ENCODE assay signal across 27 cellular contexts in genomic region chr5:5899716-5900115, GRCh38.
"Had no signal": no experiment of that assay in that cellular context is flagged by ENCODE, and none has a peak within 500 bp of the region (broad histone marks: within the 10 kb centered on the region; RNA-seq: fewer than 3 reads in every experiment).

No MANE protein-coding gene starts in this region.

- H3K9me3 Mint-ChIP-seq: natural killer cell, nephron had no signal

- H3K4me1 ChIP-seq: pancreas, psoas muscle, right lobe of liver, sigmoid colon, stomach, thyroid gland, tibial nerve, upper lobe of left lung, vagina had no signal

- H3K27ac Mint-ChIP-seq: natural killer cell; nephron; progenitor cell of endocrine pancreas; stimulated activated effector memory CD8-positive, alpha-beta T cell treated with anti-CD3 and anti-CD28 coated beads, Interleukin-12 subunit alpha, Interleukin-12 subunit beta, amount 100 ng/mL, for 72 hours; stimulated activated naive B cell treated with anti-CD40 and anti-IgM and Interleukin-4, amounts not matched to agents 10 μg/mL and 1 μg/mL and 100 μg/mL, for 72 hours; stimulated activated naive CD8-positive, alpha-beta T cell treated with anti-CD3 and anti-CD28 coated beads, Interleukin-15, Interleukin-2, amounts not matched to agents 100 ng/mL and 50 ng/mL, for 24 hours had no signal

- H3K4me3 Mint-ChIP-seq: natural killer cell; nephron; neural crest cell; stimulated activated effector memory CD8-positive, alpha-beta T cell treated with anti-CD3 and anti-CD28 coated beads, Interleukin-12 subunit alpha, Interleukin-12 subunit beta, amount 100 ng/mL, for 72 hours; stimulated activated naive B cell treated with anti-CD40 and anti-IgM and Interleukin-4, amounts not matched to agents 10 μg/mL and 1 μg/mL and 100 μg/mL, for 72 hours; stimulated activated naive CD8-positive, alpha-beta T cell treated with anti-CD3 and anti-CD28 coated beads, Interleukin-15, Interleukin-2, amounts not matched to agents 100 ng/mL and 50 ng/mL, for 24 hours had no signal

- H3K4me3 ChIP-seq: pancreas, psoas muscle, right lobe of liver, sigmoid colon, stomach, thoracic aorta, thyroid gland, tibial nerve, upper lobe of left lung, vagina had no signal

- H3K36me3 Mint-ChIP-seq: natural killer cell; stimulated activated effector memory CD8-positive, alpha-beta T cell treated with anti-CD3 and anti-CD28 coated beads, Interleukin-12 subunit alpha, Interleukin-12 subunit beta, amount 100 ng/mL, for 72 hours; stimulated activated naive B cell treated with anti-CD40 and anti-IgM and Interleukin-4, amounts not matched to agents 10 μg/mL and 1 μg/mL and 100 μg/mL, for 72 hours had no signal

- ATAC-seq: natural killer cell; pancreas; psoas muscle; right cardiac atrium; right lobe of liver; stimulated activated effector memory CD8-positive, alpha-beta T cell treated with anti-CD3 and anti-CD28 coated beads, Interleukin-12 subunit alpha, Interleukin-12 subunit beta, amount 100 ng/mL, for 72 hours; stimulated activated naive B cell treated with anti-CD40 and anti-IgM and Interleukin-4, amounts not matched to agents 10 μg/mL and 1 μg/mL and 100 μg/mL, for 72 hours had no signal

- H3K27ac ChIP-seq: neutrophil, pancreas, psoas muscle, right lobe of liver, sigmoid colon, stomach, thoracic aorta, thyroid gland, tibial nerve, upper lobe of left lung, vagina had no signal

- DNase-seq: natural killer cell; nucleus accumbens; pancreas; psoas muscle; right cardiac atrium; right lobe of liver; sigmoid colon; small intestine; stimulated activated CD4-positive, alpha-beta T cell treated with anti-CD3 and anti-CD28 coated beads, Interleukin-15, amount 100 ng/mL, for 24 hours; stimulated activated CD4-positive, alpha-beta T cell treated with anti-CD3 and anti-CD28 coated beads, Interleukin-2, amount 100 ng/mL, for 24 hours; stimulated activated CD4-positive, alpha-beta T cell treated with anti-CD3 and anti-CD28 coated beads, Interleukin-2, amount 100 ng/mL, for 48 hours; stimulated activated CD4-positive, alpha-beta T cell treated with anti-CD3 and anti-CD28 coated beads, Interleukin-4, amount 100 ng/mL, for 24 hours; stimulated activated naive B cell treated with anti-CD40 and anti-IgM and Interleukin-4, amounts not matched to agents 10 μg/mL and 1 μg/mL and 100 μg/mL, for 72 hours; stimulated activated naive CD4-positive, alpha-beta T cell treated with Interleukin-2 at 50 U/mL for 16 hours; stomach; thyroid gland; trophoblast cell; upper lobe of left lung had no signal

- H3K27me3 Mint-ChIP-seq: stimulated activated naive B cell treated with anti-CD40 and anti-IgM and Interleukin-4, amounts not matched to agents 10 μg/mL and 1 μg/mL and 100 μg/mL, for 72 hours; stimulated activated naive CD8-positive, alpha-beta T cell treated with anti-CD3 and anti-CD28 coated beads, Interleukin-15, Interleukin-2, amounts not matched to agents 100 ng/mL and 50 ng/mL, for 24 hours had no signal

- H3K27me3 ChIP-seq: neutrophil, right lobe of liver, sigmoid colon, stomach, thyroid gland, tibial nerve, upper lobe of left lung, vagina had no signal

- H3K9me3 ChIP-seq: neutrophil, pancreas, psoas muscle, right lobe of liver, sigmoid colon, thoracic aorta, thyroid gland, tibial nerve, upper lobe of left lung, vagina had no signal

- H3K36me3 ChIP-seq: neutrophil, pancreas, right lobe of liver, sigmoid colon, stomach, thoracic aorta, thyroid gland, tibial nerve, upper lobe of left lung, vagina had no signal

- H3K4me1 Mint-ChIP-seq: natural killer cell; neural crest cell; stimulated activated effector memory CD8-positive, alpha-beta T cell treated with anti-CD3 and anti-CD28 coated beads, Interleukin-12 subunit alpha, Interleukin-12 subunit beta, amount 100 ng/mL, for 72 hours; stimulated activated naive B cell treated with anti-CD40 and anti-IgM and Interleukin-4, amounts not matched to agents 10 μg/mL and 1 μg/mL and 100 μg/mL, for 72 hours had no signal
